ENCODE assay signal across 15 cellular contexts in the genomic region with DNA sequence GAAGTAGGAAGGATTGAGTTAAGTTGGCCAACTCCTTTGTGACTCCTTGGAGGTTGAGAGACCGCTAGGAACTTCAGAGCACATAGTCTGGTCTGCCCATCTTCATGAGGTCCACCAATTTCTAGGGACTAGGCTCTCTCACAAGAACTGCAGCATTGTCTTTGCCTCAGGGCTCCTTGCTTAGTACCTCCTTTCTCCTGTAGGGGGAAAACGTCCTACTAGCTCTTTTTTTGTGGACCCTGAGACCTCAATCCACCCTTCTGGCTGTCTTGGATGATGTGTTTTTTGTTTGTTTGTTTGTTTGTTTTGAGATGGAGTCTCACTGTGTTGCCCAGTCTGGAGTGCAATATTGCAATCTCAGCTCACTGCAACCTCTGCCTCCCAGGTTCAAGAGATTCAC. TPM values are rescaled to one million over a fixed set of nuclear protein-coding genes. Genes with fewer than 3 reads are reported as not detected.
DNase-seq lines count a peak whose midpoint lies in the region; ATAC-seq, FAIRE-seq and TF ChIP-seq lines count a peak whose summit lies in the region.
"Had no signal": no experiment of that assay in that cellular context is flagged by ENCODE, and none has a peak within 500 bp of the region (broad histone marks: within the 10 kb centered on the region; RNA-seq: fewer than 3 reads in every experiment).

No MANE protein-coding gene starts in this region.

- FAIRE-seq in HepG2 (lab: Jason Lieb, UNC): peak; percentile 21

- H3F3A ChIP-seq in MM.1S (ENCODE audit: insufficient read depth, low read length): no peaks in the 10 kb centered on the region

- POLR2A ChIA-PET in HepG2 (lab: Yijun Ruan, JAX): no interaction called here

- in situ Hi-C loops in HepG2 (cut with HindIII; ENCODE audit: extremely low pct_ligation_motif_present, low pct_unique_long_range_greater_than_20kb): no loop called here

- H3K36me3 ChIP-seq in HepG2 (replicated peaks in 1 of 2; ENCODE audit: control insufficient read depth in 1 of 2, insufficient read depth in 2 of 2, low read length in 2 of 2) (no peaks in the 10 kb centered on the region), right lobe of liver (no peaks in the 10 kb centered on the region), MM.1S (replicated peaks; ENCODE audit: insufficient read depth, low read length) (no peaks in the 10 kb centered on the region)

- H3K27me3 ChIP-seq in HepG2 (ENCODE audit: control insufficient read depth in 1 of 2, insufficient read depth in 2 of 2, low read length in 2 of 2) (no peaks in the 10 kb centered on the region), right lobe of liver (no peaks in the 10 kb centered on the region), MM.1S (replicated peaks; ENCODE audit: insufficient read depth, low read length) (no peaks in the 10 kb centered on the region)

- no peaks in the 10 kb centered on the region for H3K36me3 Mint-ChIP-seq in natural killer cell
- H3K36me3 Mint-ChIP-seq: CD8-positive, alpha-beta T cell had no signal

- WGBS in HepG2 (ENCODE audit: low lambda C conversion rate): 0% methylated on average over 2 of the region's 2 CpGs
- WGBS in right lobe of liver (ENCODE audit: insufficient coverage, low coverage, low lambda C conversion rate, missing lambda C conversion rate): 19% methylated on average over 2 of the region's 2 CpGs

- H3K9me2 ChIP-seq in MM.1S (replicated peaks; ENCODE audit: insufficient read depth, low read length): no peaks in the 10 kb centered on the region

- TF ChIP-seq EP300 in HepG2 (IDR thresholded peaks at IDR 0.05; ENCODE audit: low read depth in 2 of 2, low read length in 2 of 2) (no peak), HepG2 (CRISPR knock-in tag; IDR thresholded peaks at IDR 0.05; ENCODE audit: borderline replicate concordance) (no peak)

- H3K4me2 ChIP-seq in HepG2 (ENCODE audit: low read depth, low read length): no peak overlapping the region
- H3K4me2 ChIP-seq in MM.1S (ENCODE audit: low read depth, low read length): no peak overlapping the region

- no peak overlapping the region for H3K27ac ChIP-seq in HepG2 (ENCODE audit: extremely low read length, insufficient read depth, low read length)
- no peak overlapping the region for H3K27ac ChIP-seq in right lobe of liver
- H3K27ac ChIP-seq in MM.1S (ENCODE audit: low read length): no peak overlapping the region

- H3K27me3 Mint-ChIP-seq in natural killer cell (ENCODE audit: low read depth in 2 of 2): peaks cover 13 to 34% of the 10 kb centered on the region in 2 donors

- BruUV-seq in HepG2 (replicated peaks; lab: Mats Ljungman, UMichigan): no TSS peak

- ATAC-seq in HepG2: peak; percentile 42; the same call in 2 of the 3 replicates
- no peak for ATAC-seq in right lobe of liver
- no peak for ATAC-seq in natural killer cell
- ATAC-seq in HG02623 (IDR thresholded peaks at IDR 0.05; ENCODE audit: unreplicated experiment): no peak
- ATAC-seq: CD8-positive, alpha-beta T cell had no signal

- H3K79me2 ChIP-seq in HepG2 (ENCODE audit: insufficient read depth, low read length) (no peaks in the 10 kb centered on the region), MM.1S (ENCODE audit: low read length) (no peaks in the 10 kb centered on the region)

- no peak overlapping the region for H3K4me3 Mint-ChIP-seq in natural killer cell
- H3K4me3 Mint-ChIP-seq: activated CD4-positive, alpha-beta T cell treated with anti-CD3 and anti-CD28 coated beads, Interleukin-2, amount 10 ng/mL, durations not matched to agents 7 days and 5 days; CD8-positive, alpha-beta T cell; nephron had no signal

- no peak overlapping the region for H3K27ac Mint-ChIP-seq in natural killer cell
- H3K27ac Mint-ChIP-seq: activated CD4-positive, alpha-beta T cell treated with anti-CD3 and anti-CD28 coated beads, Interleukin-2, amount 10 ng/mL, durations not matched to agents 7 days and 5 days; CD8-positive, alpha-beta T cell; nephron had no signal

- no peaks in the 10 kb centered on the region for H4K20me1 ChIP-seq in HepG2 (ENCODE audit: insufficient read depth, low read length)
- H4K20me1 ChIP-seq in MM.1S (ENCODE audit: insufficient read depth, low read length): no peaks in the 10 kb centered on the region

- H3K4me3 ChIP-seq in HepG2 (replicated peaks in 1 of 3; ENCODE audit: insufficient read depth in 1 of 3, low read depth in 2 of 3, low read length in 3 of 3) (no peak overlapping the region), right lobe of liver (no peak overlapping the region), MM.1S (ENCODE audit: low read length) (no peak overlapping the region), epithelial cell of esophagus (ENCODE audit: low read length) (no peak overlapping the region)

- TF ChIP-seq RAD21 in HepG2 (CRISPR knock-in tag; IDR thresholded peaks at IDR 0.05): no peak

- TF ChIP-seq POLR2A in HepG2 (IDR thresholded peaks at IDR 0.05; ENCODE audit: insufficient read depth in 1 of 2, low read depth in 2 of 2, low read length in 2 of 2) (no peak), right lobe of liver (IDR thresholded peaks at IDR 0.05) (no peak)

- H2AFZ ChIP-seq in HepG2 (ENCODE audit: low read length) (no peak overlapping the region), MM.1S (ENCODE audit: low read length) (no peak overlapping the region)

- DNase-seq in HepG2 (ENCODE audit: low spot score) (no peak), right lobe of liver (no peak), MM.1S (no peak), epithelial cell of esophagus (ENCODE audit: low read depth) (peak; percentile 9), cerebellum (ENCODE audit: low spot score) (no peak), natural killer cell (no peak)
- no peak for DNase-seq in stimulated activated CD8-positive, alpha-beta memory T cell treated with anti-CD3 and anti-CD28 coated beads, Interleukin-4, amount 100 ng/mL, for 48 hours
- DNase-seq: activated CD4-positive, alpha-beta T cell treated with anti-CD3 and anti-CD28 coated beads, Interleukin-2, amount 10 ng/mL, durations not matched to agents 7 days and 5 days; activated naive CD4-positive, alpha-beta T cell treated with Interleukin-2 at 50 U/mL for 16 hours; CD8-positive, alpha-beta T cell; cortex of kidney; NCI-H345; stimulated activated CD4-positive, alpha-beta T cell treated with anti-CD3 and anti-CD28 coated beads, Interleukin-12 subunit alpha, Interleukin-12 subunit beta, amount 100 ng/mL, for 4 hours had no signal

- H3K4me1 ChIP-seq in HepG2 (ENCODE audit: insufficient read depth, low read length) (no peaks in the 10 kb centered on the region), right lobe of liver (no peaks in the 10 kb centered on the region), MM.1S (ENCODE audit: low read length) (no peaks in the 10 kb centered on the region)

- CTCF ChIA-PET in HepG2 (lab: Yijun Ruan, JAX; ENCODE audit: low intra/inter-chr PET ratio, low total read pairs): no interaction called here

- H3K9me3 Mint-ChIP-seq in natural killer cell: no peaks in the 10 kb centered on the region
- H3K9me3 Mint-ChIP-seq: activated CD4-positive, alpha-beta T cell treated with anti-CD3 and anti-CD28 coated beads, Interleukin-2, amount 10 ng/mL, durations not matched to agents 7 days and 5 days; CD8-positive, alpha-beta T cell; nephron had no signal

- H3K9me3 ChIP-seq in HepG2 (ENCODE audit: low read length) (no peaks in the 10 kb centered on the region), right lobe of liver (no peaks in the 10 kb centered on the region), MM.1S (replicated peaks; ENCODE audit: insufficient read depth, low read length) (no peaks in the 10 kb centered on the region)

- TF ChIP-seq CTCF in HepG2 (CRISPR knock-in tag; IDR thresholded peaks at IDR 0.05) (0 out of 2 replicates have a peak, but pooled peaks have one; percentile 11), right lobe of liver (IDR thresholded peaks at IDR 0.05) (no peak), MM.1S (IDR thresholded peaks at IDR 0.05; ENCODE audit: low read length) (0 out of 2 replicates have a peak, but pooled peaks have one; percentile 12), epithelial cell of esophagus (IDR thresholded peaks at IDR 0.05; ENCODE audit: insufficient read depth, low read depth, low read length, missing control alignments) (no peak), natural killer cell (IDR thresholded peaks at IDR 0.05) (no peak)

- H3K9ac ChIP-seq in HepG2 (ENCODE audit: insufficient read depth, low read depth, low read length) (no peak overlapping the region), MM.1S (ENCODE audit: low read length) (no peak overlapping the region)

- H3K4me1 Mint-ChIP-seq in natural killer cell: no peaks in the 10 kb centered on the region
- H3K4me1 Mint-ChIP-seq: activated CD4-positive, alpha-beta T cell treated with anti-CD3 and anti-CD28 coated beads, Interleukin-2, amount 10 ng/mL, durations not matched to agents 7 days and 5 days; nephron had no signal

- intact Hi-C loops in HepG2 (cut with micrococcal nuclease; ENCODE audit: unreplicated experiment) (no loop called here), right lobe of liver (cut with DNase I) (no loop called here), natural killer cell (cut with micrococcal nuclease) (no loop called here)

TF ChIP-seq in HepG2, 621 proteins besides CTCF, POLR2A, EP300 and RAD21 (continues in another document):
- no peak for TF ChIP-seq HNRNPH1 (optimal IDR thresholded peaks at IDR 0.05; ENCODE audit: low read depth, low read length)
- no peak for TF ChIP-seq ZNF326 (CRISPR knock-in tag; IDR thresholded peaks at IDR 0.05; ENCODE audit: borderline replicate concordance)

RNA-seq across cellular contexts. Expression of a gene that starts 21.6 kb away (rescaled TPM):
- not detected in 2 replicates for total RNA-seq in HepG2 (2016; rRNA removed; fragmentation: Illumina TruSeq; extraction: Trizol)
- not detected in 2 replicates for total RNA-seq in HepG2 (2016; cell fraction: cytosol; rRNA removed; fragmentation: Illumina TruSeq; extraction: Trizol; ENCODE audit: low read depth)
- not detected in 2 replicates for total RNA-seq in HepG2 (2016; cell fraction: insoluble cytoplasmic fraction; rRNA removed; fragmentation: Illumina TruSeq; extraction: Trizol)
- not detected in 2 replicates for total RNA-seq in HepG2 (2016; cell fraction: membrane; rRNA removed; fragmentation: Illumina TruSeq; extraction: Trizol)
- not detected in 2 replicates for total RNA-seq in HepG2 (2016; cell fraction: nucleus; rRNA removed; fragmentation: Illumina TruSeq; extraction: Trizol)
- polyA plus RNA-seq in HepG2 (2011; rRNA removed): not detected in 2 replicates
- polyA plus RNA-seq in HepG2 (2011; cell fraction: cytosol; rRNA removed): not detected in 2 replicates
- polyA plus RNA-seq in HepG2 (2011; cell fraction: nucleus; rRNA removed): not detected in 2 replicates
- not detected in 2 replicates for polyA plus RNA-seq in HepG2 (2012)
- polyA plus RNA-seq in HepG2 (2016; cell fraction: cytosol; fragmentation: Illumina TruSeq; extraction: Trizol; ENCODE audit: low read depth): not detected in 2 replicates
- polyA plus RNA-seq in HepG2 (2016; cell fraction: insoluble cytoplasmic fraction; fragmentation: Illumina TruSeq; extraction: Trizol; ENCODE audit: low read depth): not detected in 2 replicates
- polyA plus RNA-seq in HepG2 (2016; cell fraction: membrane; fragmentation: Illumina TruSeq; extraction: Trizol; ENCODE audit: low read depth): not detected in 2 replicates
- not detected in 2 replicates for polyA plus RNA-seq in HepG2 (2016; cell fraction: nucleus; fragmentation: Illumina TruSeq; extraction: Trizol; ENCODE audit: insufficient read depth, low read depth)
- not detected in 2 replicates for polyA minus RNA-seq in HepG2 (2011; rRNA and poly(A)+ RNA removed; ENCODE audit: low replicate concordance)
- not detected in 2 replicates for polyA minus RNA-seq in HepG2 (2011; cell fraction: cytosol; rRNA and poly(A)+ RNA removed)
- polyA minus RNA-seq in HepG2 (2011; cell fraction: nucleus; rRNA and poly(A)+ RNA removed): not detected in 2 replicates
- not detected for total RNA-seq in right lobe of liver
- total RNA-seq in cerebellum: not detected
- total RNA-seq in natural killer cell: not detected
- total RNA-seq: activated CD4-positive, alpha-beta T cell treated with anti-CD3 and anti-CD28 coated beads, Interleukin-2, amount 10 ng/mL, durations not matched to agents 7 days and 5 days; CD8-positive, alpha-beta T cell had no signal

Comparison
In these comparisons a context has a peak if more than half of its experiments do, and no peak if none do; other contexts are left out.
1. CTCF ChIP-seq: peak in HepG2 (single experiment) and MM.1S (single experiment); none in right lobe of liver (0 of 4), epithelial cell of esophagus (single experiment) and natural killer cell (single experiment).